Comparison of ENCODE assay signal across 14 cellular contexts in genomic region chr1:53617382-53618217, GRCh38.
DNase-seq lines count a peak whose midpoint lies in the region; TF ChIP-seq lines count a peak whose summit lies in the region.
"Had no signal": no experiment of that assay in that cellular context is flagged by ENCODE, and none has a peak within 500 bp of the region (broad histone marks: within the 10 kb centered on the region; RNA-seq: fewer than 3 reads in every experiment).

No MANE protein-coding gene starts in this region.

- H3K4me1 ChIP-seq in tibial artery (no peaks in the 10 kb centered on the region), mesendoderm (ENCODE audit: control insufficient read depth, low read depth, low read length) (no peaks in the 10 kb centered on the region)

- H3K23ac ChIP-seq in mesendoderm (ENCODE audit: low read length), result no peak overlapping the region

- H3K27me3 ChIP-seq in tibial artery (peaks cover 0 to 9% of the 10 kb centered on the region in 2 donors), mesendoderm (ENCODE audit: insufficient read depth, low read length, poor library complexity) (no peaks in the 10 kb centered on the region)
- H3K27me3 ChIP-seq: ovary had no signal

- no peak overlapping the region for H3K9ac ChIP-seq in mesendoderm (ENCODE audit: low read length)

- H4K8ac ChIP-seq in mesendoderm (ENCODE audit: low read depth, low read length), result no peak overlapping the region

- H3K27ac ChIP-seq in tibial artery (no peak overlapping the region), mesendoderm (ENCODE audit: low read depth, low read length) (no peak overlapping the region)
- H3K27ac ChIP-seq: ovary had no signal

- H3K4me3 ChIP-seq in tibial artery (no peak overlapping the region), mesendoderm (ENCODE audit: low read length) (no peak overlapping the region)
- H3K4me3 ChIP-seq: ovary had no signal

- no peaks in the 10 kb centered on the region for H3K9me3 ChIP-seq in tibial artery
- H3K9me3 ChIP-seq: ovary had no signal

- DNase-seq in activated effector memory CD4-positive, alpha-beta T cell treated with anti-CD3 and anti-CD28 coated beads, Interleukin-2, amount 50 U/mL, for 16 hours, result peak; percentile 4
- no peak for DNase-seq in activated effector memory CD4-positive, alpha-beta T cell treated with Interleukin-2 at 50 U/mL for 16 hours
- DNase-seq in amniotic epithelial cell (ENCODE audit: low read depth), result peak; percentile 41
- DNase-seq in islet precursor cell, result peak; percentile 41
- peak; percentile 41 to 63 for DNase-seq in tibial artery
- DNase-seq in mesendoderm, result no peak
- no peak for DNase-seq in NCI-H524 (lab: John Stamatoyannopoulos, UW)
- DNase-seq in stimulated activated CD4-positive, alpha-beta T cell treated with anti-CD3 and anti-CD28 coated beads, Interleukin-4, amount 100 ng/mL, for 24 hours, result no peak
- DNase-seq: foreskin melanocyte; NCI-H774; Right ventricle myocardium superior; stimulated activated CD4-positive, alpha-beta T cell treated with anti-CD3 and anti-CD28 coated beads, Interleukin-15, amount 100 ng/mL, for 24 hours; trophoblast cell had no signal

- H3K79me2 ChIP-seq in mesendoderm (ENCODE audit: control insufficient read depth, insufficient read depth, low read length), result no peaks in the 10 kb centered on the region

- no peaks in the 10 kb centered on the region for H3K79me1 ChIP-seq in mesendoderm (ENCODE audit: low read length)

- no peak overlapping the region for H3K4me2 ChIP-seq in mesendoderm (ENCODE audit: low read length)

- H3K56ac ChIP-seq in mesendoderm (ENCODE audit: low read length), result no peak overlapping the region

- H2BK15ac ChIP-seq in mesendoderm (replicated peaks; ENCODE audit: low read depth), result no peak overlapping the region

- H4K5ac ChIP-seq in mesendoderm (ENCODE audit: low read length), result no peak overlapping the region

- WGBS in mesendoderm (ENCODE audit: extremely low coverage, insufficient coverage, low lambda C conversion rate), result no CpG with 5 or more reads among the region's 11 CpGs

- H2BK120ac ChIP-seq in mesendoderm (ENCODE audit: low read depth, low read length), result no peak overlapping the region

- H3K18ac ChIP-seq in mesendoderm (ENCODE audit: low read length), result no peak overlapping the region

- H3K36me3 ChIP-seq in tibial artery (no peaks in the 10 kb centered on the region), mesendoderm (ENCODE audit: control insufficient read depth, insufficient read depth, low read length) (no peaks in the 10 kb centered on the region)
- H3K36me3 ChIP-seq: ovary had no signal

- H2AK5ac ChIP-seq in mesendoderm (ENCODE audit: low read length), result no peak overlapping the region

- no peak overlapping the region for H3K4ac ChIP-seq in mesendoderm (ENCODE audit: low read depth, low read length)

- intact Hi-C loops in tibial artery (cut with DNase I; ENCODE audit: low total_unique reads), result no loop called here

- no peak for TF ChIP-seq CTCF in tibial artery (IDR thresholded peaks at IDR 0.05)

- no peak overlapping the region for H2BK5ac ChIP-seq in mesendoderm (ENCODE audit: low read length)

Comparison
In these comparisons a context has a peak if more than half of its experiments do, and no peak if none do; other contexts are left out.
1. DNase-seq: peak in activated effector memory CD4-positive, alpha-beta T cell treated with anti-CD3 and anti-CD28 coated beads, Interleukin-2, amount 50 U/mL, for 16 hours (single experiment), amniotic epithelial cell (single experiment), islet precursor cell (single experiment) and tibial artery (2 of 2); none in activated effector memory CD4-positive, alpha-beta T cell treated with Interleukin-2 at 50 U/mL for 16 hours (single experiment), mesendoderm (single experiment), NCI-H524 (0 of 2) and stimulated activated CD4-positive, alpha-beta T cell treated with anti-CD3 and anti-CD28 coated beads, Interleukin-4, amount 100 ng/mL, for 24 hours (single experiment).